ENCODE assay signal across 22 cellular contexts in the genomic region with DNA sequence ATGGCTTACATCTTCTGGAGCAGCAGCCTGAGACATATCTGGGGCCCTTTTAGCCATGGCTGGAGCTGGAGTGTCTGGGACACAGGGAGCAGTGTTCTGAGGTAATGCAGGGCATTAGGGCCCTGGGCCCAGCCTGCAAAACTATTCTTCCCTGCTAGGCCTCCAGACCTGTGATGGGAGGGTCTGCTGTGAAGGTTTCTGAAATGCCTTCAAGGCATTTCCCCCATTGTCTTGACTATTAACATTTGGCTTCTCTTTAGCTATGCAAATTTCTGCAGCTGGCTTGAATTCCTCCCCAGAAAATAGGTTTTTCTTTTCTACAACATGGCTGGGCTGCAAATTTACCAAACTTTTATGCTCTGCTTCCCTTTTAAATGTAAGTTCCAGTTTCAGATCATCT.
"Had no signal": no experiment of that assay in that cellular context is flagged by ENCODE, and none has a peak within 500 bp of the region (broad histone marks: within the 10 kb centered on the region; RNA-seq: fewer than 3 reads in every experiment).

No MANE protein-coding gene starts in this region.

- ATAC-seq: activated CD8-positive, alpha-beta memory T cell treated with anti-CD3 and anti-CD28 coated beads, Interleukin-2, amount 10 ng/mL, durations not matched to agents 7 days and 5 days; gastroesophageal sphincter; heart left ventricle; lower lobe of right lung; stimulated activated memory B cell treated with anti-CD40 and anti-IgM and Interleukin-4, amounts not matched to agents 10 μg/mL and 1 μg/mL and 100 μg/mL, for 72 hours; T-helper 17 cell had no signal

- H3K36me3 Mint-ChIP-seq: activated CD8-positive, alpha-beta memory T cell treated with anti-CD3 and anti-CD28 coated beads, Interleukin-2, amount 10 ng/mL, durations not matched to agents 7 days and 5 days; activated naive CD8-positive, alpha-beta T cell treated with anti-CD3 and anti-CD28 coated beads for 36 hours had no signal

- H3K27ac ChIP-seq: cardiac muscle cell, esophagus muscularis mucosa, gastroesophageal sphincter, heart left ventricle, lower lobe of right lung, parathyroid adenoma, spleen, testis, VCaP had no signal

- H3K9me3 ChIP-seq: testis had no signal

- H3K4me3 Mint-ChIP-seq: activated CD8-positive, alpha-beta memory T cell treated with anti-CD3 and anti-CD28 coated beads, Interleukin-2, amount 10 ng/mL, durations not matched to agents 7 days and 5 days; activated naive CD8-positive, alpha-beta T cell treated with anti-CD3 and anti-CD28 coated beads for 36 hours; dendritic cell treated with granulocyte-macrophage colony-stimulating factor and Interleukin-4, amounts not matched to agents 40 ng/mL and 50 ng/mL, for 4 days; nephron; stimulated activated memory B cell treated with anti-CD40 and anti-IgM and Interleukin-4, amounts not matched to agents 10 μg/mL and 1 μg/mL and 100 μg/mL, for 72 hours; T-helper 17 cell; type B pancreatic cell had no signal

- H3K79me2 ChIP-seq: parathyroid adenoma had no signal

- H3K27ac Mint-ChIP-seq: activated CD8-positive, alpha-beta memory T cell treated with anti-CD3 and anti-CD28 coated beads, Interleukin-2, amount 10 ng/mL, durations not matched to agents 7 days and 5 days; activated naive CD8-positive, alpha-beta T cell treated with anti-CD3 and anti-CD28 coated beads for 36 hours; dendritic cell treated with granulocyte-macrophage colony-stimulating factor and Interleukin-4, amounts not matched to agents 40 ng/mL and 50 ng/mL, for 4 days; stimulated activated memory B cell treated with anti-CD40 and anti-IgM and Interleukin-4, amounts not matched to agents 10 μg/mL and 1 μg/mL and 100 μg/mL, for 72 hours; T-helper 17 cell; type B pancreatic cell had no signal

- H3K4me3 ChIP-seq: cardiac muscle cell, esophagus muscularis mucosa, gastroesophageal sphincter, heart left ventricle, lower lobe of right lung, spleen, testis had no signal

- H3K4me1 Mint-ChIP-seq: activated CD8-positive, alpha-beta memory T cell treated with anti-CD3 and anti-CD28 coated beads, Interleukin-2, amount 10 ng/mL, durations not matched to agents 7 days and 5 days; activated naive CD8-positive, alpha-beta T cell treated with anti-CD3 and anti-CD28 coated beads for 36 hours; nephron; T-helper 17 cell had no signal

- H3K4me1 ChIP-seq: gastroesophageal sphincter, parathyroid adenoma, testis had no signal

- H3K27me3 Mint-ChIP-seq: activated CD8-positive, alpha-beta memory T cell treated with anti-CD3 and anti-CD28 coated beads, Interleukin-2, amount 10 ng/mL, durations not matched to agents 7 days and 5 days; activated naive CD8-positive, alpha-beta T cell treated with anti-CD3 and anti-CD28 coated beads for 36 hours; type B pancreatic cell had no signal

- DNase-seq: activated CD4-positive, alpha-beta T cell treated with anti-CD3 and anti-CD28 coated beads, Interleukin-2, amount 50 U/mL, for 48 hours; activated CD8-positive, alpha-beta memory T cell treated with anti-CD3 and anti-CD28 coated beads, Interleukin-2, amount 10 ng/mL, durations not matched to agents 7 days and 5 days; activated naive CD8-positive, alpha-beta T cell treated with anti-CD3 and anti-CD28 coated beads for 36 hours; amygdala; effector CD8-positive, alpha-beta T cell; heart left ventricle; islet precursor cell; lower lobe of right lung; midbrain; spleen; stimulated activated CD4-positive, alpha-beta T cell treated with anti-CD3 and anti-CD28 coated beads, Interleukin-4, amount 100 ng/mL, for 4 hours; T-helper 17 cell; testis had no signal

- H3K27me3 ChIP-seq: cardiac muscle cell, esophagus muscularis mucosa, gastroesophageal sphincter, heart left ventricle, spleen, testis had no signal

- H2AFZ ChIP-seq: parathyroid adenoma had no signal

- H3K36me3 ChIP-seq: cardiac muscle cell, esophagus muscularis mucosa, gastroesophageal sphincter, heart left ventricle, lower lobe of right lung, spleen had no signal

- H3K9ac ChIP-seq: parathyroid adenoma had no signal
